ENCODE assay signal across 14 cellular contexts in the genomic region with DNA sequence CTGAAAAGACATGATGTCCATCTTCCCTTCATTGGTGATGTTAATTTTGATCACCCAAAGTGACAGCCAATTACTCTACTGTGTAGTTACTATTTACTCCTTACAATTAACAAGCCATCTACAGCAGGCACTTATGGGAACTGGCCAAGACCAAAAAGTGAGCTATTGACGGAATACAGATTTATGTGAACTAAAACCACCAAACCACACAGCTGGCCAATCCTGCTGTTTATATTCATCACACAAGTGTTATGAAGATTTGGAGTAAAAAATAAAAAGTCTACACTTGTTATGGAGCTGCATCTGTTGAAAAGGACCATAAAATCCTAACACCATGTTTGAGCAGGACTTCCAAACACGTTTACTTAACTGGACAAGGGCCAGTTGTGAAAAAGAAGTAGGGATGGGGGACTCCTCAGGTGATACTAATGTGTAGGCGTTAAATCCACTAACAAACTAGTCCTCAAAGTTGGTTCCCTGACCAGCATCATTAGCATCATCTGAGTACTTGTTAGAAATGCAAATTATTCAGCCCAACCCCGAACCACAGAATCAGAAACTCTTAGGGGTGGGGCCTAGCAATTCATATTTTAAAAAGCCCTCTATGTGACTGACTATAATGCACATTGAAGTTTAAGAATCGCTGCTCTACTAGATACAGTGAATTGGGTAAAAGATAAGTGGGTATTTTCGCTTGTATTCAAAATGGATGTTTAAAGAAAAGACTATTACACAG. TPM values are rescaled to one million over a fixed set of nuclear protein-coding genes. Genes with fewer than 3 reads are reported as not detected.
DNase-seq lines count a peak whose midpoint lies in the region; ATAC-seq and TF ChIP-seq lines count a peak whose summit lies in the region.
"Had no signal": no experiment of that assay in that cellular context is flagged by ENCODE, and none has a peak within 500 bp of the region (broad histone marks: within the 10 kb centered on the region; RNA-seq: fewer than 3 reads in every experiment).

No MANE protein-coding gene starts in this region.

- TF ChIP-seq CTCF in GM06990 (IDR thresholded peaks at IDR 0.05; ENCODE audit: insufficient read depth, low read length, poor library complexity, severe bottlenecking) (no peak), psoas muscle (IDR thresholded peaks at IDR 0.05) (no peak)

- peaks cover 34% of the 10 kb centered on the region for H3K4me1 ChIP-seq in BLaER1
- H3K4me1 ChIP-seq in psoas muscle: peaks cover 6% of the 10 kb centered on the region
- H3K4me1 ChIP-seq: tibial artery had no signal

- H3K27ac ChIP-seq in BLaER1 (no peak overlapping the region), psoas muscle (no peak overlapping the region)
- H3K27ac ChIP-seq: tibial artery had no signal

- H3K4me2 ChIP-seq in BLaER1: peak overlapping the region; percentile 23

- intact Hi-C loops in psoas muscle (cut with DNase I): loop anchor here in 1 of 2 donors (2.0 to 5.0 kb wide), 2 partner anchors 174 to 249 kb away; no protein-coding TSS in a partner anchor

- peak; percentile 37 for DNase-seq in GM06990 (ENCODE audit: extremely low read depth, insufficient read length)
- DNase-seq in fibroblast of peridontal ligament (ENCODE audit: extremely low read depth): peak; percentile 58
- DNase-seq in NOMO-1 (lab: John Stamatoyannopoulos, UW; ENCODE audit: unreplicated experiment in 2 of 2): no peak
- DNase-seq in H4 (ENCODE audit: low spot score): no peak
- DNase-seq in activated CD4-positive, alpha-beta T cell treated with anti-CD3 and anti-CD28 coated beads, Interleukin-2, amount 50 U/mL, for 4 hours: no peak
- DNase-seq in psoas muscle: no peak
- DNase-seq: AML-193, cerebellar nuclear complex, head of caudate nucleus, NCI-H2029, tibial artery had no signal

- 73 to 79% (median 75%) methylated on average over 6 of the region's 6 CpGs for WGBS in psoas muscle, 3 donors

- H3K27me3 ChIP-seq in BLaER1: no peaks in the 10 kb centered on the region
- no peaks in the 10 kb centered on the region for H3K27me3 ChIP-seq in GM06990 (replicated peaks; ENCODE audit: control insufficient read depth, insufficient read depth, low read length)
- H3K27me3 ChIP-seq in psoas muscle (ENCODE audit: insufficient read depth in 3 of 3, low read length in 2 of 3): no peaks in the 10 kb centered on the region
- H3K27me3 ChIP-seq: tibial artery had no signal

- H3K9me3 ChIP-seq in BLaER1 (peaks cover 29% of the 10 kb centered on the region), psoas muscle (peaks cover 5% of the 10 kb centered on the region)
- H3K9me3 ChIP-seq: tibial artery had no signal

- peaks cover 54% of the 10 kb centered on the region for H3K36me3 ChIP-seq in BLaER1
- H3K36me3 ChIP-seq in GM06990 (ENCODE audit: control insufficient read depth, insufficient read depth, low read length): no peaks in the 10 kb centered on the region; the same call in 1 of the 2 replicates
- H3K36me3 ChIP-seq in psoas muscle (ENCODE audit: insufficient read depth in 1 of 2, low read depth in 1 of 2): peaks cover 0 to 25% of the 10 kb centered on the region in 2 donors

- H3K4me3 ChIP-seq in BLaER1 (no peak overlapping the region), GM06990 (replicated peaks; ENCODE audit: low read depth, low read length) (no peak overlapping the region), psoas muscle (no peak overlapping the region)
- H3K4me3 ChIP-seq: tibial artery had no signal

- peaks cover 88% of the 10 kb centered on the region for H4K20me1 ChIP-seq in BLaER1

- no peak overlapping the region for H3K9ac ChIP-seq in BLaER1

- peak; percentile 65 for ATAC-seq in HG03342 (IDR thresholded peaks at IDR 0.05; ENCODE audit: unreplicated experiment)
- no peak for ATAC-seq in psoas muscle
- ATAC-seq: Right ventricle myocardium inferior had no signal

RNA-seq across cellular contexts. Expression of a gene that starts 11.6 kb away (rescaled TPM):
- total RNA-seq in H4 (2014; rRNA removed; shearing (Covaris generic)): 68.7 and 77.3 TPM in 2 replicates
- 10 to 100 TPM; 23.0 to 43.8 (median 35.6) TPM for total RNA-seq in psoas muscle
- polyA plus RNA-seq in psoas muscle: 10 to 100 TPM; 26.4 to 39.6 (median 39.2) TPM

RNA-seq across cellular contexts. Expression of a gene that starts 31.5 kb away (rescaled TPM):
- total RNA-seq in H4 (2014; rRNA removed; shearing (Covaris generic)): 13.1 and 24.3 TPM in 2 replicates
- 10 to 100 TPM; 27.3 to 49.7 (median 45.4) TPM for total RNA-seq in psoas muscle
- polyA plus RNA-seq in psoas muscle: 10 to 100 TPM in 2 of 3 donors, 1 to 10 TPM in 1; 6.5 to 20.4 (median 14.0) TPM

Comparison
In these comparisons a context has a peak if more than half of its experiments do, and no peak if none do; other contexts are left out.
1. DNase-seq: peak in GM06990 (single experiment) and fibroblast of peridontal ligament (single experiment); none in NOMO-1 (0 of 2), H4 (single experiment), activated CD4-positive, alpha-beta T cell treated with anti-CD3 and anti-CD28 coated beads, Interleukin-2, amount 50 U/mL, for 4 hours (0 of 2) and psoas muscle (0 of 2).